In genomic region chr18:48399303-48400075, GRCh38 we compare ENCODE assay signal across 17 cellular contexts. TPM values are rescaled to one million over a fixed set of nuclear protein-coding genes. Genes with fewer than 3 reads are reported as not detected.
DNase-seq lines count a peak whose midpoint lies in the region; TF ChIP-seq lines count a peak whose summit lies in the region.
"Had no signal": no experiment of that assay in that cellular context is flagged by ENCODE, and none has a peak within 500 bp of the region (broad histone marks: within the 10 kb centered on the region; RNA-seq: fewer than 3 reads in every experiment).

No MANE protein-coding gene starts in this region.

- H3K9me3 Mint-ChIP-seq in T-helper 2 cell treated with Interferon-gamma antibody and Interleukin-4, amounts not matched to agents 5 μg/mL and 100 μg/mL, for 36 hours: no peaks in the 10 kb centered on the region
- H3K9me3 Mint-ChIP-seq: CD4-positive, alpha-beta T cell had no signal

- H3K9me3 ChIP-seq in HEK293 (ENCODE audit: control insufficient read depth, insufficient read depth, low read depth, low read length): no peaks in the 10 kb centered on the region

- H3K27ac Mint-ChIP-seq in T-helper 2 cell treated with Interferon-gamma antibody and Interleukin-4, amounts not matched to agents 5 μg/mL and 100 μg/mL, for 36 hours: no peak overlapping the region
- H3K27ac Mint-ChIP-seq: CD4-positive, alpha-beta T cell had no signal

- peaks cover 68% of the 10 kb centered on the region for H3K27me3 Mint-ChIP-seq in T-helper 2 cell treated with Interferon-gamma antibody and Interleukin-4, amounts not matched to agents 5 μg/mL and 100 μg/mL, for 36 hours (ENCODE audit: low read depth)

- DNase-seq in T-helper 2 cell treated with Interferon-gamma antibody and Interleukin-4, amounts not matched to agents 5 μg/mL and 100 μg/mL, for 36 hours (ENCODE audit: low spot score): no peak
- DNase-seq in T-helper 2 cell (no peak), RPMI8226 (peak; percentile 67), mesenteric fat pad (ENCODE audit: low spot score) (peak; percentile 62), kidney glomerular epithelial cell (lab: John Stamatoyannopoulos, UW) (no peak), iPS-NIHi7 (ENCODE audit: extremely low spot score) (no peak)
- DNase-seq: AML-193; CD4-positive, alpha-beta T cell; GM23248; KBM-7; NCI-H1092; NCI-H1694 treated with DMSO at 0.1 percent for 48 hours; NCI-H2171 treated with DMSO at 0.1 percent for 48 hours; NCI-H510A treated with DMSO at 0.1 percent for 48 hours; PC-9 had no signal

- no peak overlapping the region for H3K4me3 ChIP-seq in HEK293 (ENCODE audit: low read depth, low read length)
- H3K4me3 ChIP-seq: GM23248, PC-9 had no signal

- POLR2A ChIA-PET in HEK293 (lab: Yijun Ruan, JAX): no interaction called here

- H3K4me1 ChIP-seq in HEK293 (ENCODE audit: control insufficient read depth, insufficient read depth, low read length): peaks cover 9% of the 10 kb centered on the region

- peak overlapping the region; percentile 39 for H3K4me3 Mint-ChIP-seq in T-helper 2 cell treated with Interferon-gamma antibody and Interleukin-4, amounts not matched to agents 5 μg/mL and 100 μg/mL, for 36 hours
- H3K4me3 Mint-ChIP-seq: CD4-positive, alpha-beta T cell had no signal

- H3K27ac ChIP-seq in HEK293 (ENCODE audit: extremely low read depth, low read depth, low read length): no peak overlapping the region
- H3K27ac ChIP-seq: GM23248, PC-9 had no signal

- H3K36me3 Mint-ChIP-seq in T-helper 2 cell treated with Interferon-gamma antibody and Interleukin-4, amounts not matched to agents 5 μg/mL and 100 μg/mL, for 36 hours (ENCODE audit: low read depth): no peaks in the 10 kb centered on the region

- H3K36me3 ChIP-seq in HEK293 (ENCODE audit: control insufficient read depth in 2 of 2, insufficient read depth in 1 of 2, low read length in 2 of 2): no peaks in the 10 kb centered on the region

- CTCF ChIA-PET in HEK293 (lab: Yijun Ruan, JAX): interaction anchor here (0.6 kb wide), 1 partner anchor 9 kb away, joined by 3 read pairs; no protein-coding TSS in a partner anchor

- H3K4me1 Mint-ChIP-seq in T-helper 2 cell treated with Interferon-gamma antibody and Interleukin-4, amounts not matched to agents 5 μg/mL and 100 μg/mL, for 36 hours (ENCODE audit: low read depth): peaks cover 7% of the 10 kb centered on the region

- TF ChIP-seq CTCF in HEK293 (tag by site-specific recombination; IDR thresholded peaks at IDR 0.05): no peak

TF ChIP-seq in HEK293, 187 proteins besides CTCF, POLR2A, EP300 and RAD21:
- TF ChIP-seq ZNF121 (tag by site-specific recombination; IDR thresholded peaks at IDR 0.05): no peak
- peak; percentile 94 for TF ChIP-seq SCRT1 (tag by site-specific recombination; IDR thresholded peaks at IDR 0.05; ENCODE audit: borderline replicate concordance)
- TF ChIP-seq SCRT2 (tag by site-specific recombination; IDR thresholded peaks at IDR 0.05): peak; percentile 93

RNA-seq across cellular contexts. Expression of gene ZBTB7C, which starts 9.7 kb away (rescaled TPM):
- 14.2 TPM for total RNA-seq in mesenteric fat pad
- total RNA-seq: CD4-positive, alpha-beta T cell; GM23248; M059J; PC-9 had no signal

Comparison
In these comparisons a context has a peak if more than half of its experiments do, and no peak if none do; other contexts are left out.
1. DNase-seq: peak in RPMI8226 (single experiment) and mesenteric fat pad (single experiment); none in T-helper 2 cell treated with Interferon-gamma antibody and Interleukin-4, amounts not matched to agents 5 μg/mL and 100 μg/mL, for 36 hours (single experiment), T-helper 2 cell (0 of 5), kidney glomerular epithelial cell (single experiment) and iPS-NIHi7 (single experiment).